10 cellular contexts compared by ENCODE assay signal in the genomic region with DNA sequence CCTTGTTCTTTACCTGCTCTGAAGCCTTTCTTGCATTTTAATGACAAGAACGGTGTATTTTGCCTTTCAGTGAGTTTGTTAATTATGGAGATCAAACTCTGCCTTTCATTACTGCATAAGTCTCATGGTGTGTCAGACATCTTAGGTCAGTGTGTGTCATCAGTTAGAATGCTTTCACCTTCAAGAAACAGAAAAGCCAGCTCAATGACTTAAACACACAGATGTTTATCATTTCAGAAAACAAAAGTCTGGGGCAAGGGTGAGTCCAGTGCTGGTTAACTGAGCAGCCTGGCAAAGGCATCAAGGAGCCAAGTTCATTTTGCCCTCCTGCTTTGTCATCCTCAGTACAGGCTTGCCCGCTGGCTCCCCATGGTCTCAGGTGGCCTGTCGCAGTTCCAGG. TPM values are rescaled to one million over a fixed set of nuclear protein-coding genes. Genes with fewer than 3 reads are reported as not detected.
A peak's percentile ranks its signal among the peaks of the same experiment; 100 is the strongest.
DNase-seq lines count a peak whose midpoint lies in the region; TF ChIP-seq lines count a peak whose summit lies in the region.
"Had no signal": no experiment of that assay in that cellular context is flagged by ENCODE, and none has a peak within 500 bp of the region (broad histone marks: within the 10 kb centered on the region; RNA-seq: fewer than 3 reads in every experiment).

No MANE protein-coding gene starts in this region.

- peaks cover 13% of the 10 kb centered on the region for H3K79me1 ChIP-seq in mesenchymal stem cell (replicated peaks; ENCODE audit: low read length, poor library complexity, severe bottlenecking)

- H3K4me1 ChIP-seq in adipocyte (ENCODE audit: control insufficient read depth, insufficient read depth, low read length), result peaks cover 32% of the 10 kb centered on the region
- peaks cover 14% of the 10 kb centered on the region for H3K4me1 ChIP-seq in mesenchymal stem cell (ENCODE audit: control insufficient read depth, insufficient read depth, low read depth, low read length)
- peaks cover 0 to 35% (median 22%) of the 10 kb centered on the region in 4 donors for H3K4me1 ChIP-seq in tibial nerve

- TF ChIP-seq POLR2A in tibial nerve (IDR thresholded peaks at IDR 0.05), result no peak

- no peak overlapping the region for H3K4me2 ChIP-seq in mesenchymal stem cell (ENCODE audit: low read length, poor library complexity, severe bottlenecking)

- no peak overlapping the region for H3K4me3 ChIP-seq in adipocyte (ENCODE audit: low read length)
- peak overlapping the region in 1 of 2 experiments; percentile 32 for H3K4me3 ChIP-seq in mesenchymal stem cell (ENCODE audit: insufficient read depth in 1 of 2, low read depth in 1 of 2, low read length in 2 of 2)
- no peak overlapping the region for H3K4me3 ChIP-seq in tibial nerve

- no peak overlapping the region for H2AFZ ChIP-seq in mesenchymal stem cell (ENCODE audit: low read depth, low read length)

- peak; percentile 52 for DNase-seq in HT1080 (ENCODE audit: low read depth)
- DNase-seq in adipocyte (ENCODE audit: low read depth), result peak; percentile 33
- peak; percentile 63 for DNase-seq in mesenchymal stem cell
- DNase-seq in NCI-H2196 treated with DMSO at 0.1 percent for 48 hours (lab: John Stamatoyannopoulos, UW; ENCODE audit: unreplicated experiment), result no peak
- DNase-seq in tibial nerve (ENCODE audit: low spot score in 2 of 2), result no peak
- DNase-seq in Kasumi-1 (lab: John Stamatoyannopoulos, UW), result no peak
- DNase-seq in NCI-H1694 treated with DMSO at 0.1 percent for 48 hours (lab: John Stamatoyannopoulos, UW), result no peak
- DNase-seq: aorta, NCI-H1436 treated with DMSO at 0.1 percent for 48 hours had no signal

- no peaks in the 10 kb centered on the region for H3K27me3 ChIP-seq in adipocyte (replicated peaks; ENCODE audit: control insufficient read depth, insufficient read depth, low read length)
- no peaks in the 10 kb centered on the region for H3K27me3 ChIP-seq in mesenchymal stem cell (ENCODE audit: control insufficient read depth in 1 of 2, insufficient read depth in 1 of 2, low read length in 2 of 2)
- no peaks in the 10 kb centered on the region for H3K27me3 ChIP-seq in tibial nerve

- H2BK120ac ChIP-seq in mesenchymal stem cell (ENCODE audit: low read depth, low read length), result no peak overlapping the region

- TF ChIP-seq CTCF in C4-2B (conservative IDR thresholded peaks at IDR 0.05), result no peak
- TF ChIP-seq CTCF in tibial nerve (IDR thresholded peaks at IDR 0.05), result no peak

- H3K27ac ChIP-seq in C4-2B, result peak overlapping the region; percentile 38
- H3K27ac ChIP-seq in mesenchymal stem cell (ENCODE audit: low read length, poor library complexity, severe bottlenecking), result no peak overlapping the region
- H3K27ac ChIP-seq in tibial nerve, result no peak overlapping the region

- H3K9ac ChIP-seq in adipocyte (ENCODE audit: low read length), result no peak overlapping the region
- H3K9ac ChIP-seq in mesenchymal stem cell (ENCODE audit: low read length), result peak overlapping the region; percentile 3

- no peak overlapping the region for H4K8ac ChIP-seq in mesenchymal stem cell (ENCODE audit: low read length)

- no peak overlapping the region for H4K91ac ChIP-seq in mesenchymal stem cell (ENCODE audit: low read length)

- H3K4ac ChIP-seq in mesenchymal stem cell (ENCODE audit: low read depth in 1 of 2, low read length in 2 of 2), result no peak overlapping the region

- no peak overlapping the region for H2BK5ac ChIP-seq in mesenchymal stem cell (ENCODE audit: low read depth, low read length, poor library complexity, severe bottlenecking)

- TF ChIP-seq EP300 in tibial nerve (IDR thresholded peaks at IDR 0.05), result no peak

- H3K23ac ChIP-seq in mesenchymal stem cell (ENCODE audit: low read length in 2 of 2), result no peak overlapping the region

- no peak overlapping the region for H3K14ac ChIP-seq in mesenchymal stem cell (ENCODE audit: low read length in 2 of 2)

- no peak overlapping the region for H2BK15ac ChIP-seq in mesenchymal stem cell (ENCODE audit: low read depth, poor library complexity, severe bottlenecking)

- 93% methylated on average over 3 of the region's 3 CpGs for WGBS in mesenchymal stem cell
- 85 to 91% methylated on average over 3 of the region's 3 CpGs for WGBS in tibial nerve, 2 donors

- no peaks in the 10 kb centered on the region for H3K9me3 ChIP-seq in adipocyte (ENCODE audit: control insufficient read depth, low read length)
- no peaks in the 10 kb centered on the region for H3K9me3 ChIP-seq in mesenchymal stem cell (ENCODE audit: control insufficient read depth, low read length)
- peaks cover 0 to 5% (median 0%) of the 10 kb centered on the region in 4 donors for H3K9me3 ChIP-seq in tibial nerve

- peak overlapping the region in 1 of 2 experiments; percentile 38 for H2BK12ac ChIP-seq in mesenchymal stem cell (ENCODE audit: low read length in 2 of 2)

- peak overlapping the region; percentile 8 for H2AK5ac ChIP-seq in mesenchymal stem cell (ENCODE audit: low read length, severe bottlenecking)

- no peak overlapping the region for H3K18ac ChIP-seq in mesenchymal stem cell (ENCODE audit: low read depth in 1 of 2, low read length in 2 of 2)

- no peaks in the 10 kb centered on the region for H3K36me3 ChIP-seq in adipocyte (ENCODE audit: control insufficient read depth, insufficient read depth, low read length, severe bottlenecking)
- H3K36me3 ChIP-seq in mesenchymal stem cell (ENCODE audit: control insufficient read depth in 1 of 2, insufficient read depth in 2 of 2, low read depth in 1 of 2, low read length in 2 of 2), result no peaks in the 10 kb centered on the region
- no peaks in the 10 kb centered on the region for H3K36me3 ChIP-seq in tibial nerve

RNA-seq across cellular contexts. Expression of gene PACS1, which starts 54.5 kb away (rescaled TPM):
- 10.4 and 17.8 TPM in 2 replicates for total RNA-seq in HT1080 (2014; rRNA removed; shearing (Covaris generic))
- polyA plus RNA-seq in HT1080 (2015; cell fraction: cytosol; rRNA removed), result 39.4 and 48.5 TPM in 2 replicates
- 30.0 and 37.5 TPM in 2 replicates for polyA plus RNA-seq in HT1080 (2015; cell fraction: nucleus; rRNA removed)
- polyA plus RNA-seq in mesenchymal stem cell (2013, experiment 1 of 2), result 52.9 TPM
- 52.3 TPM for polyA plus RNA-seq in mesenchymal stem cell (2013, experiment 2 of 2)
- total RNA-seq in tibial nerve, result 10 to 100 TPM; 32.0 to 62.7 (median 51.8) TPM

Comparison
In these comparisons a context has a peak if more than half of its experiments do, and no peak if none do; other contexts are left out.
1. DNase-seq: peak in HT1080 (single experiment), adipocyte (single experiment) and mesenchymal stem cell (single experiment); none in NCI-H2196 treated with DMSO at 0.1 percent for 48 hours (single experiment), tibial nerve (0 of 2), Kasumi-1 (0 of 2) and NCI-H1694 treated with DMSO at 0.1 percent for 48 hours (single experiment).